In the genomic region with DNA sequence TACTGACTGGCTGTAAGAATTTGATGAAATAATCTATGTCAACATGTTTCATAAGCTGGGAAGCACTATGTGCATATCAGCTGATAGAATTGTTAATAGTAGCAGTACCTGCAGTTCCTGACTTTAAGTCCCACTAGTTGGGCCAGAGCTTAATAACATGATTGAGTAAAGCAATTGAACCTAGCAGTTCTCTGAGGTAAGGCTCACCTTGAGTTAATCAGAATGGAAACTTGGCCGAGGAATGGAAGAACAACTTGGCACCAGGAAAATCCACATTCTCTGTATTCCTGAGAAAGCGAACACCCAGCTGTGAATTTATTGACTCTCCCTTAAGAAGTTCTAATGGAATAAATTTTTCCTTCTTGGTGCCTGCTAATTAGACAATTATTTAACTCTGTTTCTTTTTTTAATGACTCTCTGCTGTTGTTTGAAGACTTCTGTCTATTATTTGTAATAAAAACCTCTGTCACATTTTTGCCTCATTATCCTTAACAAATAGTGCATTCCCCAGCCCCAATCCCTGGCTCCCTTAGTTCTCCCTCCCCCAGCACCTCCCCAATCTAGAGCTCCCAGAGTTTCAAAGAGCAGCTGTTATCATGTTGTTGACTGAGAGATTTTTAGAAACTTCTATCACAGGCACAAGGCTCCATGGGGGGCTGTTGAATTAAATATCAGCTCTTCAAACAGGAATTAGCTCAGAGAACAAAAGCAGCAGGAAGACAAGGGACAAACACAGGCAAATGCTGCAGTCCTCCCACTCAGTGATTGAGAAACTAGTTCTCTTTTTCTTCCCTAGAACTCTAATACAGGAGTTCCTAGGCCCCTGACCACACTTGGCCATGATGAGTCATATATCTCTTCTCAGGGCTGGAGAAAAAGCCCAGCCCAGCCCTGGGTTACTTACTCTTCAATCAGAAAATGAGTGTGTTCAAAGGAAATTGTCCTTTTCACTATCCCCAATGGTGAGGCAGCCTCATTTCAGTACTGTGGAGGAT, we compare ENCODE assay signal across 8 cellular contexts.
DNase-seq lines count a peak whose midpoint lies in the region; ATAC-seq and TF ChIP-seq lines count a peak whose summit lies in the region.

No MANE protein-coding gene starts in this region.

- TF ChIP-seq CTCF in NB4 (IDR thresholded peaks at IDR 0.05; ENCODE audit: low read depth, low read length) (no peak), chondrocyte (IDR thresholded peaks at IDR 0.05) (no peak), colonic mucosa (IDR thresholded peaks at IDR 0.05) (no peak), mucosa of descending colon (IDR thresholded peaks at IDR 0.05) (no peak)

- H3K27ac ChIP-seq in colonic mucosa = no peak overlapping the region

- no peaks in the 10 kb centered on the region for H3K36me3 Mint-ChIP-seq in chondrocyte (ENCODE audit: low read depth)

- intact Hi-C loops in colonic mucosa (cut with DNase I) (no loop called here), mucosa of descending colon (cut with DNase I, micrococcal nuclease) (no loop called here)

- peak; percentile 98 for ATAC-seq in GM18870 (IDR thresholded peaks at IDR 0.05; ENCODE audit: unreplicated experiment)
- peak; percentile 98 for ATAC-seq in HG02623 (IDR thresholded peaks at IDR 0.05; ENCODE audit: unreplicated experiment)
- ATAC-seq in mucosa of descending colon = no peak

- H3K9me3 ChIP-seq in colonic mucosa (no peaks in the 10 kb centered on the region), mucosa of descending colon (no peaks in the 10 kb centered on the region)

- no peak overlapping the region for H3K4me3 Mint-ChIP-seq in chondrocyte (ENCODE audit: unreplicated experiment)

- no peaks in the 10 kb centered on the region for H3K4me1 Mint-ChIP-seq in chondrocyte (ENCODE audit: low read depth)

- H3K4me1 ChIP-seq in colonic mucosa (no peaks in the 10 kb centered on the region), mucosa of descending colon (ENCODE audit: low read depth) (no peaks in the 10 kb centered on the region)

- H3K27ac Mint-ChIP-seq in chondrocyte (ENCODE audit: unreplicated experiment) = no peak overlapping the region

- H3K4me3 ChIP-seq in NB4 (ENCODE audit: low read depth, low read length) = no peak overlapping the region
- no peak overlapping the region for H3K4me3 ChIP-seq in colonic mucosa
- no peak overlapping the region for H3K4me3 ChIP-seq in mucosa of descending colon

- DNase-seq in NB4 (ENCODE audit: low read depth) (peak; percentile 94), medulla oblongata (ENCODE audit: extremely low spot score) (peak; percentile 4), chondrocyte (ENCODE audit: low spot score) (no peak), colonic mucosa (no peak), foreskin melanocyte (no peak), mucosa of descending colon (no peak)

- no peaks in the 10 kb centered on the region for H3K27me3 ChIP-seq in colonic mucosa

- H3K36me3 ChIP-seq in colonic mucosa (no peaks in the 10 kb centered on the region), mucosa of descending colon (ENCODE audit: low read depth) (no peaks in the 10 kb centered on the region)

- no peaks in the 10 kb centered on the region for H3K27me3 Mint-ChIP-seq in chondrocyte (ENCODE audit: low read depth)

- H3K9ac ChIP-seq in colonic mucosa (ENCODE audit: low read depth in 2 of 2, low read length in 2 of 2) = no peak overlapping the region

- peaks cover 3% of the 10 kb centered on the region for H3K9me3 Mint-ChIP-seq in chondrocyte (ENCODE audit: low read depth)

- no peak for TF ChIP-seq POLR2A in NB4 (IDR thresholded peaks at IDR 0.05; ENCODE audit: extremely low read depth, insufficient read length)

Comparison
In these comparisons a context has a peak if more than half of its experiments do, and no peak if none do; other contexts are left out.
1. DNase-seq: peak in NB4 (single experiment) and medulla oblongata (single experiment); none in chondrocyte (single experiment), colonic mucosa (single experiment), foreskin melanocyte (single experiment) and mucosa of descending colon (0 of 3).